23 cellular contexts compared by ENCODE assay signal in the genomic region with DNA sequence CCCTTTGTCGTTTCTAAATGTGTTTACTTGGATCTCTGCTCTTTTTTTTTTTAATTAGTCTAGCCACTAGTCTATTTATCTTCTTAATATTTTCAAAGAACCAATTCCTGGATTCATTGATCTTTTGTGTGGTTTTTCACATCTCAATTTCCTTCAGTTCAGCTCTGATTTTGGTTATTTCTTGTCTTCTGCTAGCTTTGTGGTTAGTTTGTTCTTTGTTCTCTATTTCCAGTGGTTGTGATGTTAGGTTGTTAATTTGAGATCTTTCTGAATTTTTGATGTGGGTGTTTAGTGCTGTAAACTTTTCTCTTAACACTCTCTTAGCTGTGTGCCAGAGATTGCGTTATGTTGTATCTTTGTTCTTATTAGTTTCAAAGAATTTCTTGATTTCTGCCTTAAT.
"Had no signal": no experiment of that assay in that cellular context is flagged by ENCODE, and none has a peak within 500 bp of the region (broad histone marks: within the 10 kb centered on the region; RNA-seq: fewer than 3 reads in every experiment).

No MANE protein-coding gene starts in this region.

- H3K36me3 ChIP-seq: esophagus squamous epithelium, gastrocnemius medialis, heart right ventricle, left lung, lower lobe of right lung had no signal

- H3K9me3 ChIP-seq: esophagus squamous epithelium, gastrocnemius medialis, mucosa of descending colon had no signal

- H3K4me3 ChIP-seq: esophagus squamous epithelium, gastrocnemius medialis, heart right ventricle, left lung, lower lobe of right lung, mucosa of descending colon had no signal

- H3K36me3 Mint-ChIP-seq: naive B cell; naive thymus-derived CD8-positive, alpha-beta T cell had no signal

- H3K4me1 ChIP-seq: esophagus squamous epithelium, gastrocnemius medialis, heart right ventricle, left lung, lower lobe of right lung had no signal

- H3K27me3 ChIP-seq: esophagus squamous epithelium, gastrocnemius medialis, heart right ventricle, left lung had no signal

- DNase-seq: cortex of kidney; effector CD8-positive, alpha-beta T cell; effector memory CD8-positive, alpha-beta T cell; endodermal cell; erythroblast; esophagus squamous epithelium; foreskin fibroblast; foreskin melanocyte; gastrocnemius medialis; glutamatergic neuron; head of caudate nucleus; heart right ventricle; hippocampal formation; left cardiac atrium; left lung; left ventricle myocardium superior; lower lobe of right lung; mesenchymal stem cell; mucosa of descending colon; naive B cell; naive thymus-derived CD8-positive, alpha-beta T cell had no signal

- H3K4me1 Mint-ChIP-seq: endodermal cell, mesothelial cell of epicardium, naive B cell had no signal

- H3K27ac Mint-ChIP-seq: dendritic cell treated with granulocyte-macrophage colony-stimulating factor and Interleukin-4, amounts not matched to agents 40 ng/mL and 50 ng/mL, for 4 days; effector memory CD8-positive, alpha-beta T cell; endodermal cell; mesothelial cell of epicardium; naive B cell; naive thymus-derived CD8-positive, alpha-beta T cell had no signal

- H3K4me3 Mint-ChIP-seq: dendritic cell treated with granulocyte-macrophage colony-stimulating factor and Interleukin-4, amounts not matched to agents 40 ng/mL and 50 ng/mL, for 4 days; effector memory CD8-positive, alpha-beta T cell; endodermal cell; mesothelial cell of epicardium; naive B cell; naive thymus-derived CD8-positive, alpha-beta T cell had no signal

- H3K27me3 Mint-ChIP-seq: dendritic cell treated with granulocyte-macrophage colony-stimulating factor and Interleukin-4, amounts not matched to agents 40 ng/mL and 50 ng/mL, for 4 days; effector memory CD8-positive, alpha-beta T cell; naive B cell had no signal
